Comparison of ENCODE assay signal across 26 cellular contexts in genomic region chr2:38296381-38296780, GRCh38.
"Had no signal": no experiment of that assay in that cellular context is flagged by ENCODE, and none has a peak within 500 bp of the region (broad histone marks: within the 10 kb centered on the region; RNA-seq: fewer than 3 reads in every experiment).

No MANE protein-coding gene starts in this region.

- H3K4me1 ChIP-seq: adrenal gland, ascending aorta, testis, uterus had no signal

- DNase-seq: activated CD4-positive, alpha-beta T cell treated with anti-CD3 and anti-CD28 coated beads, Interleukin-2, amount 50 U/mL, for 4 hours; activated effector memory CD4-positive, alpha-beta T cell treated with anti-CD3 and anti-CD28 coated beads, Interleukin-2, amount 50 U/mL, for 16 hours; activated T-cell treated with anti-CD3 and anti-CD28 coated beads for 4 hours; adrenal gland; caudate nucleus; cortex of kidney; effector memory CD8-positive, alpha-beta T cell; esophagus squamous epithelium; left ventricle myocardium inferior; ovary; stimulated activated CD4-positive, alpha-beta T cell treated with anti-CD3 and anti-CD28 coated beads, Interleukin-12 subunit alpha, Interleukin-12 subunit beta, amount 100 ng/mL, for 4 hours; stimulated activated CD4-positive, alpha-beta T cell treated with anti-CD3 and anti-CD28 coated beads, Interleukin-4, amount 100 ng/mL, for 1 hour; stimulated activated naive CD8-positive, alpha-beta T cell treated with anti-CD3 and anti-CD28 coated beads, Interleukin-15, Interleukin-2, amounts not matched to agents 100 U/mL and 50 U/mL, for 24 hours; T-helper 2 cell; testis; transverse colon; uterus had no signal

- H3K9me3 Mint-ChIP-seq: activated naive CD4-positive, alpha-beta T cell treated with anti-CD3 and anti-CD28 coated beads, Interleukin-2, amount 50 U/mL, for 24 hours; activated T-helper 1 cell treated with anti-CD3 and anti-CD28 coated beads, Interleukin-12 subunit alpha, Interleukin-12 subunit beta, Interleukin-2, Interleukin-4 antibody, amounts not matched to agents 30 ng/mL and 10 ng/mL and 1 ng/mL, durations not matched to agents 14 hours and 24 hours and 36 hours; brain; effector memory CD8-positive, alpha-beta T cell had no signal

- H3K27me3 Mint-ChIP-seq: activated naive CD4-positive, alpha-beta T cell treated with anti-CD3 and anti-CD28 coated beads, Interleukin-2, amount 50 U/mL, for 24 hours; brain; effector memory CD8-positive, alpha-beta T cell; progenitor cell of endocrine pancreas had no signal

- H3K27me3 ChIP-seq: adrenal gland, ascending aorta, esophagus squamous epithelium, ovary, testis, transverse colon, uterus had no signal

- H3K4me3 ChIP-seq: adrenal gland, ascending aorta, esophagus squamous epithelium, left ventricle myocardium inferior, lung, ovary, skin epidermis, testis, transverse colon, uterus had no signal

- H3K4me1 Mint-ChIP-seq: brain had no signal

- ATAC-seq: effector memory CD8-positive, alpha-beta T cell; sciatic nerve; SK-N-SH treated with all-trans-retinoic acid at 6 μM for 48 hours; stimulated activated naive CD8-positive, alpha-beta T cell treated with anti-CD3 and anti-CD28 coated beads, Interleukin-15, Interleukin-2, amounts not matched to agents 100 U/mL and 50 U/mL, for 24 hours had no signal

- H3K27ac Mint-ChIP-seq: activated T-helper 1 cell treated with anti-CD3 and anti-CD28 coated beads, Interleukin-12 subunit alpha, Interleukin-12 subunit beta, Interleukin-2, Interleukin-4 antibody, amounts not matched to agents 30 ng/mL and 10 ng/mL and 1 ng/mL, durations not matched to agents 14 hours and 24 hours and 36 hours; brain; effector memory CD8-positive, alpha-beta T cell; progenitor cell of endocrine pancreas had no signal

- H3K4me3 Mint-ChIP-seq: activated naive CD4-positive, alpha-beta T cell treated with anti-CD3 and anti-CD28 coated beads, Interleukin-2, amount 50 U/mL, for 24 hours; activated T-helper 1 cell treated with anti-CD3 and anti-CD28 coated beads, Interleukin-12 subunit alpha, Interleukin-12 subunit beta, Interleukin-2, Interleukin-4 antibody, amounts not matched to agents 30 ng/mL and 10 ng/mL and 1 ng/mL, durations not matched to agents 14 hours and 24 hours and 36 hours; brain; effector memory CD8-positive, alpha-beta T cell had no signal

- H3K27ac ChIP-seq: adrenal gland, ascending aorta, esophagus squamous epithelium, left ventricle myocardium inferior, ovary, skin epidermis, testis, transverse colon, uterus had no signal

- H3K36me3 ChIP-seq: ovary, uterus had no signal

- H3K9me3 ChIP-seq: ascending aorta, esophagus squamous epithelium, left ventricle myocardium inferior, ovary, testis, transverse colon, uterus had no signal
